17 cellular contexts compared by ENCODE assay signal in the genomic region with DNA sequence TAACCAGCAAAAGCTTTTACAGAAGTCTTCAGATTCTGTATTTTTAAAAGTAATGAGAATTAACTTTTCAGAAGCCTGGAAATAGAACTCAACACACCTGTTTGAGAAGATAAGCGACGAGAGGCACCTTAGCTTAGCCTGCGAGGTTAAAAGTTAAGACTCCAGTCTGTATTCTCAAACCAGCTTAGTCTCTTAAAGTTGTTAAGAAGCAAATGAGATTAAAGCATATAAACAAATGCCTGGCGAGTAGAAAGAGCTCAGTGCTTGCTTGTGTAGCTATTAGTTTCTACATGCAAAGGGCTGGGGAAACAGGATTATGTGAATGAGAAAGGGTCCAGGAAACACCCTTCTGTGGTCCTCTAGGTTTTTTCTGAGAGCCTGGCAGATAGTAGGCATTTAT. TPM values are rescaled to one million over a fixed set of nuclear protein-coding genes. Genes with fewer than 3 reads are reported as not detected.
DNase-seq lines count a peak whose midpoint lies in the region; ATAC-seq, FAIRE-seq and TF ChIP-seq lines count a peak whose summit lies in the region.
"Had no signal": no experiment of that assay in that cellular context is flagged by ENCODE, and none has a peak within 500 bp of the region (broad histone marks: within the 10 kb centered on the region; RNA-seq: fewer than 3 reads in every experiment).

No MANE protein-coding gene starts in this region.

- peaks cover 36% of the 10 kb centered on the region for H3K4me1 ChIP-seq in GM23248 (ENCODE audit: insufficient read depth)
- peaks cover 14% of the 10 kb centered on the region for H3K4me1 ChIP-seq in astrocyte (ENCODE audit: insufficient read depth, low read length)
- peaks cover 56% of the 10 kb centered on the region for H3K4me1 ChIP-seq in HepG2 (ENCODE audit: insufficient read depth, low read length)
- peaks cover 30 to 51% (median 48%) of the 10 kb centered on the region in 3 donors for H3K4me1 ChIP-seq in pancreas
- H3K4me1 ChIP-seq: A549, HAP-1 had no signal

- H3K9me2 ChIP-seq in GM23248 (ENCODE audit: insufficient read depth): no peaks in the 10 kb centered on the region

- peaks cover 77% of the 10 kb centered on the region for H3F3A ChIP-seq in GM23248 (ENCODE audit: insufficient read depth)

- no peak overlapping the region for H3K27ac Mint-ChIP-seq in astrocyte (ENCODE audit: unreplicated experiment)
- H3K27ac Mint-ChIP-seq: IgD-negative memory B cell had no signal

- CTCF ChIA-PET in HepG2 (lab: Yijun Ruan, JAX; ENCODE audit: low intra/inter-chr PET ratio, low total read pairs): no interaction called here

- peaks cover 44% of the 10 kb centered on the region for H3K36me3 Mint-ChIP-seq in astrocyte (ENCODE audit: low read depth, unreplicated experiment)

- H3K79me2 ChIP-seq in GM23248 (ENCODE audit: insufficient read depth) (peaks cover 10% of the 10 kb centered on the region; the same call in 1 of the 2 replicates), astrocyte (ENCODE audit: insufficient read depth, low read length) (no peaks in the 10 kb centered on the region), HepG2 (ENCODE audit: insufficient read depth, low read length) (no peaks in the 10 kb centered on the region)

- H3K4me3 ChIP-seq in GM23248 (no peak overlapping the region), astrocyte (ENCODE audit: insufficient read depth, low read depth, low read length) (no peak overlapping the region), HepG2 (replicated peaks in 1 of 3; ENCODE audit: insufficient read depth in 1 of 3, low read depth in 2 of 3, low read length in 3 of 3) (no peak overlapping the region), pancreas (no peak overlapping the region)
- H3K4me3 ChIP-seq: A549, HAP-1 had no signal

- H3K9me3 ChIP-seq in GM23248 (ENCODE audit: low read depth): no peaks in the 10 kb centered on the region
- no peaks in the 10 kb centered on the region for H3K9me3 ChIP-seq in astrocyte (ENCODE audit: insufficient read depth, low read depth, low read length)
- H3K9me3 ChIP-seq in HepG2 (ENCODE audit: low read length): no peaks in the 10 kb centered on the region
- no peaks in the 10 kb centered on the region for H3K9me3 ChIP-seq in pancreas
- H3K9me3 ChIP-seq: A549, HAP-1 had no signal

- peaks cover 2% of the 10 kb centered on the region for H3K9me3 Mint-ChIP-seq in astrocyte (ENCODE audit: unreplicated experiment)

- no peak overlapping the region for H3K4me2 ChIP-seq in GM23248 (ENCODE audit: unreplicated experiment)
- no peak overlapping the region for H3K4me2 ChIP-seq in astrocyte (ENCODE audit: low read length)
- H3K4me2 ChIP-seq in HepG2 (ENCODE audit: low read depth, low read length): no peak overlapping the region
- H3K4me2 ChIP-seq: A549 had no signal

- no peak for TF ChIP-seq RAD21 in HepG2 (CRISPR knock-in tag; IDR thresholded peaks at IDR 0.05)

- H3K27ac ChIP-seq in GM23248: peak overlapping the region; percentile 16; the same call in 1 of the 2 replicates
- H3K27ac ChIP-seq in astrocyte (ENCODE audit: low read depth, low read length): peak overlapping the region; percentile 62
- peak overlapping the region; percentile 55 for H3K27ac ChIP-seq in HepG2 (ENCODE audit: extremely low read length, insufficient read depth, low read length)
- H3K27ac ChIP-seq in pancreas: peak overlapping the region; percentile 54 to 87 (median 67)
- H3K27ac ChIP-seq: A549 had no signal

- in situ Hi-C loops in GM23248 (cut with MboI) (no loop called here), HepG2 (cut with HindIII; ENCODE audit: extremely low pct_ligation_motif_present, low pct_unique_long_range_greater_than_20kb) (no loop called here)

- no peak overlapping the region for H3K4me3 Mint-ChIP-seq in astrocyte (ENCODE audit: unreplicated experiment)
- H3K4me3 Mint-ChIP-seq: CD14-positive monocyte, IgD-negative memory B cell had no signal

- H4K20me1 ChIP-seq in GM23248 (ENCODE audit: insufficient read depth): no peaks in the 10 kb centered on the region
- no peaks in the 10 kb centered on the region for H4K20me1 ChIP-seq in astrocyte (ENCODE audit: insufficient read depth, low read length)
- no peaks in the 10 kb centered on the region for H4K20me1 ChIP-seq in HepG2 (ENCODE audit: insufficient read depth, low read length)

- no peak for TF ChIP-seq EP300 in HepG2 (IDR thresholded peaks at IDR 0.05; ENCODE audit: low read depth in 2 of 2, low read length in 2 of 2)
- no peak for TF ChIP-seq EP300 in HepG2 (CRISPR knock-in tag; IDR thresholded peaks at IDR 0.05; ENCODE audit: borderline replicate concordance)

- DNase-seq in GM23248 (no peak), astrocyte (ENCODE audit: low read depth) (no peak), HepG2 (ENCODE audit: low spot score) (no peak), pancreas (no peak), NCI-H1436 (lab: John Stamatoyannopoulos, UW) (no peak), hypothalamus (lab: John Stamatoyannopoulos, UW) (no peak)
- DNase-seq in activated CD4-positive, CD25-positive, alpha-beta regulatory T cell (lab: John Stamatoyannopoulos, UW): no peak
- no peak for DNase-seq in activated CD4-positive, alpha-beta T cell treated with anti-CD3 and anti-CD28 coated beads for 4 hours
- DNase-seq: COR-L47, NCI-H146, NCI-H2081 treated with DMSO at 0.1 percent for 48 hours, SHP77 treated with DMSO at 0.1 percent for 48 hours had no signal

- intact Hi-C loops in HepG2 (cut with micrococcal nuclease; ENCODE audit: unreplicated experiment) (no loop called here), pancreas (cut with DNase I) (no loop called here)

- ATAC-seq in HepG2: no peak
- peak; percentile 23 to 49 (median 36) for ATAC-seq in pancreas
- ATAC-seq: A549, Panc1 had no signal

- H3K27me3 ChIP-seq in GM23248 (replicated peaks; ENCODE audit: insufficient read depth): no peaks in the 10 kb centered on the region
- no peaks in the 10 kb centered on the region for H3K27me3 ChIP-seq in astrocyte (ENCODE audit: insufficient read depth, low read length)
- no peaks in the 10 kb centered on the region for H3K27me3 ChIP-seq in HepG2 (ENCODE audit: control insufficient read depth in 1 of 2, insufficient read depth in 2 of 2, low read length in 2 of 2)
- no peaks in the 10 kb centered on the region for H3K27me3 ChIP-seq in pancreas

- H3K9ac ChIP-seq in GM23248: no peak overlapping the region
- peak overlapping the region; percentile 12 for H3K9ac ChIP-seq in astrocyte (ENCODE audit: low read length)
- no peak overlapping the region for H3K9ac ChIP-seq in HepG2 (ENCODE audit: insufficient read depth, low read depth, low read length)

- FAIRE-seq in astrocyte (lab: Jason Lieb, UNC) (no peak), HepG2 (lab: Jason Lieb, UNC) (no peak), pancreas (lab: Jason Lieb, UNC) (no peak)
- FAIRE-seq: A549 had no signal

- no peaks in the 10 kb centered on the region for H3K27me3 Mint-ChIP-seq in astrocyte (ENCODE audit: low read depth, unreplicated experiment)
- H3K27me3 Mint-ChIP-seq: IgD-negative memory B cell had no signal

- no TSS peak for BruUV-seq in HepG2 (replicated peaks; lab: Mats Ljungman, UMichigan)

- POLR2A ChIA-PET in HepG2 (lab: Yijun Ruan, JAX): interaction anchor here (1.4 kb wide), 1 partner anchor 155 kb away, joined by 4 read pairs; a partner anchor contains a TSS

- no peak for TF ChIP-seq CTCF in astrocyte (IDR thresholded peaks at IDR 0.05; ENCODE audit: insufficient read depth, low read depth, low read length)
- no peak for TF ChIP-seq CTCF in HepG2 (CRISPR knock-in tag; IDR thresholded peaks at IDR 0.05)
- TF ChIP-seq CTCF in pancreas (IDR thresholded peaks at IDR 0.05): no peak

- H3K4me1 Mint-ChIP-seq in astrocyte (ENCODE audit: low read depth, unreplicated experiment): peaks cover 14% of the 10 kb centered on the region
- H3K4me1 Mint-ChIP-seq: CD14-positive monocyte, IgD-negative memory B cell had no signal

- TF ChIP-seq POLR2A in HepG2 (IDR thresholded peaks at IDR 0.05; ENCODE audit: insufficient read depth in 1 of 2, low read depth in 2 of 2, low read length in 2 of 2): no peak

- no peak overlapping the region for H2AFZ ChIP-seq in GM23248
- H2AFZ ChIP-seq in astrocyte (ENCODE audit: low read depth, low read length): no peak overlapping the region
- no peak overlapping the region for H2AFZ ChIP-seq in HepG2 (ENCODE audit: low read length)

- H3K36me3 ChIP-seq in GM23248 (ENCODE audit: low read depth) (peaks cover 24% of the 10 kb centered on the region; the same call in 1 of the 2 replicates), astrocyte (ENCODE audit: insufficient read depth, low read length) (peaks cover 45% of the 10 kb centered on the region), HepG2 (replicated peaks in 1 of 2; ENCODE audit: control insufficient read depth in 1 of 2, insufficient read depth in 2 of 2, low read length in 2 of 2) (peaks cover 13 to 32% of the 10 kb centered on the region in 2 experiments), pancreas (no peaks in the 10 kb centered on the region)

- WGBS in GM23248 (ENCODE audit: low coverage in 1 of 2, low lambda C conversion rate in 2 of 2, missing lambda C conversion rate in 2 of 2), 2 experiments: 95% methylated on average over 4 of the region's 4 CpGs
- 97% methylated on average over 4 of the region's 4 CpGs for WGBS in HepG2 (ENCODE audit: low lambda C conversion rate)
- WGBS in pancreas, 2 donors: 35 to 36% methylated on average over 4 of the region's 4 CpGs

RNA-seq across cellular contexts. Expression of a gene that starts 51.7 kb away (rescaled TPM):
- total RNA-seq in GM23248 (2014; rRNA removed; shearing (Covaris generic)): 26.7 and 29.8 TPM in 2 replicates
- polyA plus RNA-seq in GM23248 (2016; fragmentation: Nextera tagmentation; extraction: Ambion mirVana) (44.8 and 47.8 TPM in 2 replicates), HepG2 (2011; rRNA removed) (16.7 and 19.5 TPM in 2 replicates), pancreas (1 to 10 TPM; 4.7 to 6.5 TPM)
- total RNA-seq in astrocyte (43.8 and 56.1 TPM in 2 replicates), HepG2 (2016; rRNA removed; fragmentation: Illumina TruSeq; extraction: Trizol) (51.2 and 74.1 TPM in 2 replicates), pancreas (10 to 100 TPM; 13.3 to 26.7 (median 18.6) TPM)
- 6.4 and 7.9 TPM in 2 replicates for total RNA-seq in HepG2 (2016; cell fraction: cytosol; rRNA removed; fragmentation: Illumina TruSeq; extraction: Trizol; ENCODE audit: low read depth)
- total RNA-seq in HepG2 (2016; cell fraction: insoluble cytoplasmic fraction; rRNA removed; fragmentation: Illumina TruSeq; extraction: Trizol): 58.2 and 73.0 TPM in 2 replicates
- 16.3 and 18.0 TPM in 2 replicates for total RNA-seq in HepG2 (2016; cell fraction: membrane; rRNA removed; fragmentation: Illumina TruSeq; extraction: Trizol)
- total RNA-seq in HepG2 (2016; cell fraction: nucleus; rRNA removed; fragmentation: Illumina TruSeq; extraction: Trizol): 49.4 and 55.6 TPM in 2 replicates
- 10.4 and 16.4 TPM in 2 replicates for polyA plus RNA-seq in HepG2 (2011; cell fraction: cytosol; rRNA removed)
- polyA plus RNA-seq in HepG2 (2011; cell fraction: nucleus; rRNA removed): 12.0 and 15.3 TPM in 2 replicates
- 24.8 and 27.2 TPM in 2 replicates for polyA plus RNA-seq in HepG2 (2012)
- polyA plus RNA-seq in HepG2 (2016; cell fraction: cytosol; fragmentation: Illumina TruSeq; extraction: Trizol; ENCODE audit: low read depth): 3.2 and 3.8 TPM in 2 replicates
- polyA plus RNA-seq in HepG2 (2016; cell fraction: insoluble cytoplasmic fraction; fragmentation: Illumina TruSeq; extraction: Trizol; ENCODE audit: low read depth): 63.2 and 64.8 TPM in 2 replicates
- polyA plus RNA-seq in HepG2 (2016; cell fraction: membrane; fragmentation: Illumina TruSeq; extraction: Trizol; ENCODE audit: low read depth): 10.0 and 10.2 TPM in 2 replicates
- 34.8 and 37.8 TPM in 2 replicates for polyA plus RNA-seq in HepG2 (2016; cell fraction: nucleus; fragmentation: Illumina TruSeq; extraction: Trizol; ENCODE audit: insufficient read depth, low read depth)
- 30.0 and 49.9 TPM in 2 replicates for polyA minus RNA-seq in HepG2 (2011; rRNA and poly(A)+ RNA removed; ENCODE audit: low replicate concordance)
- polyA minus RNA-seq in HepG2 (2011; cell fraction: cytosol; rRNA and poly(A)+ RNA removed): 20.3 and 36.7 TPM in 2 replicates
- 65.0 and 65.8 TPM in 2 replicates for polyA minus RNA-seq in HepG2 (2011; cell fraction: nucleus; rRNA and poly(A)+ RNA removed)

Comparison
In these comparisons a context has a peak if more than half of its experiments do, and no peak if none do; other contexts are left out.
1. H3K27ac ChIP-seq: peak in every context shown above with its lines; median percentile 67 in pancreas; 62 in astrocyte; 55 in HepG2; 16 in GM23248.